Comparison of ENCODE assay signal across 28 cellular contexts in genomic region chr9:37212435-37212834, GRCh38.
DNase-seq lines count a peak whose midpoint lies in the region; ATAC-seq, FAIRE-seq and TF ChIP-seq lines count a peak whose summit lies in the region.
"Had no signal": no experiment of that assay in that cellular context is flagged by ENCODE, and none has a peak within 500 bp of the region (broad histone marks: within the 10 kb centered on the region; RNA-seq: fewer than 3 reads in every experiment).

No MANE protein-coding gene starts in this region.

- no peak for ATAC-seq in K562
- ATAC-seq in GM21737 (IDR thresholded peaks at IDR 0.05; ENCODE audit: unreplicated experiment), result no peak
- ATAC-seq: activated CD8-positive, alpha-beta memory T cell treated with anti-CD3 and anti-CD28 coated beads, Interleukin-2, amount 10 ng/mL, durations not matched to agents 7 days and 5 days; activated naive CD4-positive, alpha-beta T cell treated with anti-CD3 and anti-CD28 coated beads, Interleukin-2, amount 50 U/mL, for 72 hours; GM23338; naive thymus-derived CD8-positive, alpha-beta T cell had no signal

- 0 out of 2 replicates have a peak, but pooled peaks cover 3% of the 10 kb centered on the region for H3K36me3 ChIP-seq in ACC112 (ENCODE audit: insufficient read depth, low read length)
- H3K36me3 ChIP-seq in BLaER1 treated with 17β-estradiol and CSF1 and Interleukin-3, amounts not matched to agents 10 nM and 100 nM, result peaks cover 0 to 90% (median 33%) of the 10 kb centered on the region in 11 experiments; a peak in 15 of 22 replicates
- peaks cover 56% of the 10 kb centered on the region; the same call in 1 of the 2 replicates for H3K36me3 ChIP-seq in OCI-LY1 (ENCODE audit: insufficient read depth, low read length)
- H3K36me3 ChIP-seq in K562 (ENCODE audit: control insufficient read depth, insufficient read depth, low read length), result peaks cover 40% of the 10 kb centered on the region
- H3K36me3 ChIP-seq: ascending aorta had no signal

- H3K4me2 ChIP-seq in BLaER1 treated with 17β-estradiol and CSF1 and Interleukin-3, amounts not matched to agents 10 nM and 100 nM, result peak overlapping the region in 10 of 11 experiments; percentile 12 to 76 (median 35); a peak in 17 of 22 replicates
- H3K4me2 ChIP-seq in OCI-LY1 (ENCODE audit: low read length), result no peak overlapping the region
- no peak overlapping the region for H3K4me2 ChIP-seq in K562 (ENCODE audit: insufficient read depth, low read length)
- H3K4me2 ChIP-seq: GM23338 had no signal

- FAIRE-seq in K562 (lab: Jason Lieb, UNC) (no peak), frontal cortex (lab: Jason Lieb, UNC) (no peak)
- FAIRE-seq: keratinocyte had no signal

- TF ChIP-seq POLR2A in K562 (conservative IDR thresholded peaks at IDR 0.05), result no peak

- BruUV-seq in K562 (replicated peaks; lab: Mats Ljungman, UMichigan), result no TSS peak

- DNase-seq in K562 (ENCODE audit: extremely low read depth in 1 of 4, low spot score in 3 of 4) (no peak), NCI-H1436 (lab: John Stamatoyannopoulos, UW) (no peak), frontal cortex (ENCODE audit: low spot score in 2 of 2) (no peak)
- DNase-seq: activated CD4-positive, alpha-beta T cell treated with anti-CD3 and anti-CD28 coated beads for 4 hours; activated CD8-positive, alpha-beta memory T cell treated with anti-CD3 and anti-CD28 coated beads, Interleukin-2, amount 10 ng/mL, durations not matched to agents 7 days and 5 days; CD4-positive, alpha-beta T cell; effector memory CD4-positive, alpha-beta T cell; erythroblast; head of caudate nucleus; midbrain; naive thymus-derived CD8-positive, alpha-beta T cell; NCI-H1092; NCI-H187; NCI-H2171 treated with DMSO at 0.1 percent for 48 hours; NCI-H510A treated with DMSO at 0.1 percent for 48 hours; Peyer's patch; stomach; tibial artery had no signal

- POLR2A ChIA-PET in K562 (lab: Yijun Ruan, JAX), result interaction anchor here (1.6 kb wide), 1 partner anchor 13 kb away, joined by 3 read pairs; no protein-coding TSS in a partner anchor

- H3K9me2 ChIP-seq in OCI-LY1 (ENCODE audit: low read depth, low read length), result no peaks in the 10 kb centered on the region

- peak overlapping the region; percentile 12; the same call in 1 of the 2 replicates for H3K27ac ChIP-seq in ACC112 (ENCODE audit: low read depth, low read length)
- peak overlapping the region in 8 of 11 experiments; percentile 55 to 75 (median 66); a peak in 16 of 22 replicates for H3K27ac ChIP-seq in BLaER1 treated with 17β-estradiol and CSF1 and Interleukin-3, amounts not matched to agents 10 nM and 100 nM
- H3K27ac ChIP-seq in OCI-LY1 (ENCODE audit: low read depth, low read length, poor library complexity, severe bottlenecking), result peak overlapping the region; percentile 59
- H3K27ac ChIP-seq in K562 (ENCODE audit: extremely low read depth, low read depth, low read length), result peak overlapping the region; percentile 8; the same call in 1 of the 3 replicates
- H3K27ac ChIP-seq: ascending aorta, coronary artery, HL-60, Peyer's patch, stomach, tibial artery had no signal

- H3K4me1 ChIP-seq in ACC112 (ENCODE audit: control insufficient read depth, insufficient read depth, low read length, unreplicated experiment) (peaks cover 37% of the 10 kb centered on the region), OCI-LY1 (ENCODE audit: insufficient read depth, low read length, severe bottlenecking) (peaks cover 65% of the 10 kb centered on the region), K562 (replicated peaks in 1 of 2; ENCODE audit: control insufficient read depth in 2 of 2, insufficient read depth in 2 of 2, low read length in 2 of 2) (peaks cover 6 to 8% of the 10 kb centered on the region in 2 experiments; a peak in 3 of 5 replicates)
- peaks cover 37 to 86% (median 51%) of the 10 kb centered on the region in 10 experiments for H3K4me1 ChIP-seq in BLaER1 treated with 17β-estradiol and CSF1 and Interleukin-3, amounts not matched to agents 10 nM and 100 nM
- H3K4me1 ChIP-seq: ascending aorta, Peyer's patch, stomach, tibial artery had no signal

- H2AFZ ChIP-seq in ACC112 (ENCODE audit: low read length, unreplicated experiment), result peak overlapping the region; percentile 66
- H2AFZ ChIP-seq in OCI-LY1 (ENCODE audit: low read length), result no peak overlapping the region
- no peak overlapping the region for H2AFZ ChIP-seq in K562 (ENCODE audit: low read depth, low read length)
- H2AFZ ChIP-seq: GM23338 had no signal

- H3K9ac ChIP-seq in BLaER1 treated with 17β-estradiol and CSF1 and Interleukin-3, amounts not matched to agents 10 nM and 100 nM, result peak overlapping the region in 5 of 11 experiments; percentile 14 to 51 (median 33); a peak in 7 of 22 replicates
- H3K9ac ChIP-seq in OCI-LY1 (ENCODE audit: low read length), result no peak overlapping the region
- H3K9ac ChIP-seq in K562 (ENCODE audit: insufficient read depth in 1 of 2, low read depth in 2 of 2, low read length in 2 of 2), result no peak overlapping the region

- peaks cover 9% of the 10 kb centered on the region; the same call in 1 of the 2 replicates for H3F3A ChIP-seq in OCI-LY1 (ENCODE audit: insufficient read depth, low read length)

- peaks cover 0 to 75% (median 0%) of the 10 kb centered on the region in 11 experiments; a peak in 4 of 22 replicates for H4K20me1 ChIP-seq in BLaER1 treated with 17β-estradiol and CSF1 and Interleukin-3, amounts not matched to agents 10 nM and 100 nM
- H4K20me1 ChIP-seq in OCI-LY1 (ENCODE audit: insufficient read depth, low read length) (no peaks in the 10 kb centered on the region), K562 (replicated peaks; ENCODE audit: control insufficient read depth, insufficient read depth, low read length) (no peaks in the 10 kb centered on the region)

- no peak overlapping the region for H3K4me3 ChIP-seq in ACC112 (ENCODE audit: low read depth, low read length)
- H3K4me3 ChIP-seq in BLaER1 treated with 17β-estradiol and CSF1 and Interleukin-3, amounts not matched to agents 10 nM and 100 nM, result no peak overlapping the region
- H3K4me3 ChIP-seq in OCI-LY1 (ENCODE audit: low read depth, low read length, poor library complexity, severe bottlenecking), result no peak overlapping the region
- no peak overlapping the region for H3K4me3 ChIP-seq in K562
- H3K4me3 ChIP-seq: ascending aorta, coronary artery, GM23338, Peyer's patch, stomach, tibial artery had no signal

- no peaks in the 10 kb centered on the region for H3K9me3 ChIP-seq in BLaER1 treated with 17β-estradiol and CSF1 and Interleukin-3, amounts not matched to agents 10 nM and 100 nM (replicated peaks in 1 of 11)
- H3K9me3 ChIP-seq in OCI-LY1 (ENCODE audit: low read length), result no peaks in the 10 kb centered on the region
- H3K9me3 ChIP-seq in K562 (replicated peaks; ENCODE audit: control insufficient read depth, insufficient read depth, low read depth, low read length), result no peaks in the 10 kb centered on the region
- H3K9me3 ChIP-seq: ascending aorta, Peyer's patch, stomach, tibial artery had no signal

- intact Hi-C loops in K562 (cut with micrococcal nuclease), result loop anchor here (5.0 kb wide), 3 partner anchors 35 to 85 kb away; no protein-coding TSS in a partner anchor

- TF ChIP-seq CTCF in OCI-LY1 (IDR thresholded peaks at IDR 0.05; ENCODE audit: low read length) (no peak), K562 (IDR thresholded peaks at IDR 0.05 in 2 of 3, conservative IDR thresholded peaks at IDR 0.05 in 1 of 3; ENCODE audit: insufficient read depth in 2 of 3, low read depth in 1 of 3, low read length in 3 of 3) (no peak)

- 80% methylated on average over 2 of the region's 2 CpGs for WGBS in K562 (ENCODE audit: insufficient coverage, low coverage, missing lambda C conversion rate)

- H3K9me1 ChIP-seq in K562 (ENCODE audit: control insufficient read depth, insufficient read depth, low read length), result no peaks in the 10 kb centered on the region

- CTCF ChIA-PET in K562 (lab: Yijun Ruan, JAX; ENCODE audit: low intra/inter-chr PET ratio), result no interaction called here

- H3K79me2 ChIP-seq in ACC112 (ENCODE audit: control insufficient read depth, insufficient read depth, low read length, unreplicated experiment) (peaks cover 6% of the 10 kb centered on the region), OCI-LY1 (ENCODE audit: insufficient read depth, low read length) (peaks cover 68% of the 10 kb centered on the region), K562 (ENCODE audit: control insufficient read depth, insufficient read depth, low read length) (peaks cover 85% of the 10 kb centered on the region)

- in situ Hi-C loops in K562 (cut with MboI), result no loop called here

- H3K27me3 ChIP-seq in ACC112 (ENCODE audit: insufficient read depth, low read length), result no peaks in the 10 kb centered on the region
- H3K27me3 ChIP-seq in BLaER1 treated with 17β-estradiol and CSF1 and Interleukin-3, amounts not matched to agents 10 nM and 100 nM, result no peaks in the 10 kb centered on the region
- H3K27me3 ChIP-seq in OCI-LY1 (ENCODE audit: insufficient read depth, low read length), result no peaks in the 10 kb centered on the region
- H3K27me3 ChIP-seq in K562 (ENCODE audit: control insufficient read depth in 2 of 2, insufficient read depth in 2 of 2, low read length in 2 of 2), result no peaks in the 10 kb centered on the region
- H3K27me3 ChIP-seq: ascending aorta, Peyer's patch, stomach, tibial artery had no signal

- no peak for TF ChIP-seq RAD21 in K562 (CRISPR knock-in tag; conservative IDR thresholded peaks at IDR 0.05 in 1 of 2, IDR thresholded peaks at IDR 0.05 in 1 of 2)

- no peak for TF ChIP-seq EP300 in K562 (IDR thresholded peaks at IDR 0.05; ENCODE audit: low read length)

TF ChIP-seq in K562, 482 proteins besides CTCF, POLR2A, EP300 and RAD21 (continues in another document):
- no peak for TF ChIP-seq HDAC1 (IDR thresholded peaks at IDR 0.05)
- TF ChIP-seq NFATC3 (IDR thresholded peaks at IDR 0.05), result no peak
- TF ChIP-seq CREB5 (CRISPR knock-in tag; IDR thresholded peaks at IDR 0.05), result no peak
- TF ChIP-seq HMGN3 (IDR thresholded peaks at IDR 0.05; ENCODE audit: borderline replicate concordance, extremely low read depth, insufficient read length, low read depth, low read length), result no peak
- no peak for TF ChIP-seq PHB2 (IDR thresholded peaks at IDR 0.05; ENCODE audit: low read depth)
- TF ChIP-seq HNRNPUL1 (IDR thresholded peaks at IDR 0.05; ENCODE audit: low read length), result no peak
- no peak for TF ChIP-seq KDM5B (IDR thresholded peaks at IDR 0.05; ENCODE audit: insufficient replicate concordance, low read depth, low read length)
- no peak for TF ChIP-seq ZNF316 (IDR thresholded peaks at IDR 0.05)
- TF ChIP-seq LARP7 (IDR thresholded peaks at IDR 0.05), result no peak

Comparison
In these comparisons a context has a peak if more than half of its experiments do, and no peak if none do; other contexts are left out.
1. H3K27ac ChIP-seq: peak in every context shown above with its lines; median percentile 66 in BLaER1 treated with 17β-estradiol and CSF1 and Interleukin-3, amounts not matched to agents 10 nM and 100 nM; 59 in OCI-LY1; 12 in ACC112; 8 in K562.
2. H3K4me2 ChIP-seq: peak in BLaER1 treated with 17β-estradiol and CSF1 and Interleukin-3, amounts not matched to agents 10 nM and 100 nM (10 of 11); none in OCI-LY1 (single experiment) and K562 (single experiment).